1 cellular context compared by ENCODE assay signal in the genomic region with DNA sequence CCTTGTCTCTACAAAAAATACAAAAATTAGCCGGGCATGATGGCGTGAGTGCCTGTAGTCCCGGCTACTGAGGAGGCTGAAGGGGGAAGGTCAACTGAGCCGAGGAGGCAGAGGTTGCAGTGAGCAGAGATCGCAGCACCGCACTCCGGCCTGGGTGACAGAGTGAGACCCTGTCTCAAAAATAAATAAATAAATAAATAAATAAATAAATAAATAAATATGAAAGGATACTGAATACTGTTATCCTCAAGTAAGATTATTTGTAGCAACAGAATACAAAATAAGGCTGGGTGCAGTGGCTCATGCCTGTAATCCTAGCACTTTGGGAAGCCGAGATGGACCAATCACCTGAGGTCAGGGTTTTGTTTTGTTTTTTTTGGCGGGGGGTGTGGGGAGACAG.
TF ChIP-seq lines count a peak whose summit lies in the region.

No MANE protein-coding gene starts in this region.

TF ChIP-seq in GM23338, 12 proteins besides CTCF, POLR2A, EP300 and RAD21 (continued from another document):
- TF ChIP-seq, protein P1, sequence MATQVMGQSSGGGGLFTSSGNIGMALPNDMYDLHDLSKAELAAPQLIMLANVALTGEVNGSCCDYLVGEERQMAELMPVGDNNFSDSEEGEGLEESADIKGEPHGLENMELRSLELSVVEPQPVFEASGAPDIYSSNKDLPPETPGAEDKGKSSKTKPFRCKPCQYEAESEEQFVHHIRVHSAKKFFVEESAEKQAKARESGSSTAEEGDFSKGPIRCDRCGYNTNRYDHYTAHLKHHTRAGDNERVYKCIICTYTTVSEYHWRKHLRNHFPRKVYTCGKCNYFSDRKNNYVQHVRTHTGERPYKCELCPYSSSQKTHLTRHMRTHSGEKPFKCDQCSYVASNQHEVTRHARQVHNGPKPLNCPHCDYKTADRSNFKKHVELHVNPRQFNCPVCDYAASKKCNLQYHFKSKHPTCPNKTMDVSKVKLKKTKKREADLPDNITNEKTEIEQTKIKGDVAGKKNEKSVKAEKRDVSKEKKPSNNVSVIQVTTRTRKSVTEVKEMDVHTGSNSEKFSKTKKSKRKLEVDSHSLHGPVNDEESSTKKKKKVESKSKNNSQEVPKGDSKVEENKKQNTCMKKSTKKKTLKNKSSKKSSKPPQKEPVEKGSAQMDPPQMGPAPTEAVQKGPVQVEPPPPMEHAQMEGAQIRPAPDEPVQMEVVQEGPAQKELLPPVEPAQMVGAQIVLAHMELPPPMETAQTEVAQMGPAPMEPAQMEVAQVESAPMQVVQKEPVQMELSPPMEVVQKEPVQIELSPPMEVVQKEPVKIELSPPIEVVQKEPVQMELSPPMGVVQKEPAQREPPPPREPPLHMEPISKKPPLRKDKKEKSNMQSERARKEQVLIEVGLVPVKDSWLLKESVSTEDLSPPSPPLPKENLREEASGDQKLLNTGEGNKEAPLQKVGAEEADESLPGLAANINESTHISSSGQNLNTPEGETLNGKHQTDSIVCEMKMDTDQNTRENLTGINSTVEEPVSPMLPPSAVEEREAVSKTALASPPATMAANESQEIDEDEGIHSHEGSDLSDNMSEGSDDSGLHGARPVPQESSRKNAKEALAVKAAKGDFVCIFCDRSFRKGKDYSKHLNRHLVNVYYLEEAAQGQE (IDR thresholded peaks at IDR 0.05; ENCODE audit: unreplicated experiment): no peak
